In genomic region chr11:8684600-8685290, GRCh38 we compare ENCODE assay signal across 9 cellular contexts. TPM values are rescaled to one million over a fixed set of nuclear protein-coding genes. Genes with fewer than 3 reads are reported as not detected.
DNase-seq lines count a peak whose midpoint lies in the region; ATAC-seq and TF ChIP-seq lines count a peak whose summit lies in the region.
"Had no signal": no experiment of that assay in that cellular context is flagged by ENCODE, and none has a peak within 500 bp of the region (broad histone marks: within the 10 kb centered on the region; RNA-seq: fewer than 3 reads in every experiment).

No MANE protein-coding gene starts in this region.

- H3K9me3 ChIP-seq in BLaER1 treated with 17β-estradiol and CSF1 and Interleukin-3, amounts not matched to agents 10 nM and 100 nM (replicated peaks in 1 of 11) = no peaks in the 10 kb centered on the region
- no peaks in the 10 kb centered on the region for H3K9me3 ChIP-seq in breast epithelium
- H3K9me3 ChIP-seq in mucosa of stomach (ENCODE audit: control insufficient read depth, low read length) = no peaks in the 10 kb centered on the region

- peak overlapping the region; percentile 83 to 100 (median 92) for H3K4me3 ChIP-seq in BLaER1 treated with 17β-estradiol and CSF1 and Interleukin-3, amounts not matched to agents 10 nM and 100 nM
- H3K4me3 ChIP-seq in KMS-11 (IDR thresholded peaks at IDR 0.05; ENCODE audit: insufficient read depth, low read depth, low read length) (no peak overlapping the region), breast epithelium (peak overlapping the region in 1 of 3 donors; percentile 91), mucosa of stomach (ENCODE audit: low read length) (peak overlapping the region; percentile 98)

- intact Hi-C loops in breast epithelium (cut with DNase I; ENCODE audit: low total_unique reads) = loop anchor here (5.0 kb wide), 1 partner anchor 1618 kb away; no protein-coding TSS in a partner anchor

- DNase-seq in breast epithelium (ENCODE audit: low spot score in 2 of 2) (no peak), NCI-H510A (lab: John Stamatoyannopoulos, UW) (no peak), RPMI8226 (no peak)
- DNase-seq: NCI-H226 had no signal

- peaks cover 39 to 58% (median 48%) of the 10 kb centered on the region in 11 experiments for H3K36me3 ChIP-seq in BLaER1 treated with 17β-estradiol and CSF1 and Interleukin-3, amounts not matched to agents 10 nM and 100 nM
- H3K36me3 ChIP-seq in KMS-11 (ENCODE audit: insufficient read depth) (peaks cover 21% of the 10 kb centered on the region; the same call in 1 of the 2 replicates), breast epithelium (no peaks in the 10 kb centered on the region), mucosa of stomach (ENCODE audit: control insufficient read depth, insufficient read depth, low read length) (peaks cover 12% of the 10 kb centered on the region)

- TF ChIP-seq CTCF in KMS-11 (conservative IDR thresholded peaks at IDR 0.05; ENCODE audit: low read depth, low read length) = no peak
- TF ChIP-seq CTCF in breast epithelium (IDR thresholded peaks at IDR 0.05) = no peak

- H3K79me2 ChIP-seq in KMS-11 (ENCODE audit: insufficient read depth, low read depth) = peaks cover 41% of the 10 kb centered on the region

- ATAC-seq in GM18519 (IDR thresholded peaks at IDR 0.05; ENCODE audit: low FRiP score, unreplicated experiment) (no peak), GM21529 (IDR thresholded peaks at IDR 0.05; ENCODE audit: unreplicated experiment) (no peak)

- H3K27me3 ChIP-seq in BLaER1 treated with 17β-estradiol and CSF1 and Interleukin-3, amounts not matched to agents 10 nM and 100 nM = no peaks in the 10 kb centered on the region
- H3K27me3 ChIP-seq in KMS-11 (ENCODE audit: insufficient read depth, low read depth) (no peaks in the 10 kb centered on the region), breast epithelium (no peaks in the 10 kb centered on the region), mucosa of stomach (ENCODE audit: control insufficient read depth, insufficient read depth, low read length) (no peaks in the 10 kb centered on the region)

- H4K20me1 ChIP-seq in BLaER1 treated with 17β-estradiol and CSF1 and Interleukin-3, amounts not matched to agents 10 nM and 100 nM = peaks cover 22 to 67% (median 46%) of the 10 kb centered on the region in 11 experiments; a peak in 20 of 22 replicates
- H4K20me1 ChIP-seq in KMS-11 (ENCODE audit: insufficient read depth) = no peaks in the 10 kb centered on the region

- H2AFZ ChIP-seq in KMS-11 (ENCODE audit: low read depth) = no peak overlapping the region

- H3K9ac ChIP-seq in BLaER1 treated with 17β-estradiol and CSF1 and Interleukin-3, amounts not matched to agents 10 nM and 100 nM = peak overlapping the region; percentile 97 to 100 (median 99)
- H3K9ac ChIP-seq in KMS-11 (peak overlapping the region; percentile 98; the same call in 1 of the 2 replicates), mucosa of stomach (ENCODE audit: low read length) (peak overlapping the region; percentile 99)

- H3K4me2 ChIP-seq in BLaER1 treated with 17β-estradiol and CSF1 and Interleukin-3, amounts not matched to agents 10 nM and 100 nM = peak overlapping the region; percentile 90 to 99 (median 96)
- H3K4me2 ChIP-seq in KMS-11 = peak overlapping the region; percentile 66

- no peak for TF ChIP-seq POLR2A in breast epithelium (IDR thresholded peaks at IDR 0.05)

- H3K4me1 ChIP-seq in BLaER1 treated with 17β-estradiol and CSF1 and Interleukin-3, amounts not matched to agents 10 nM and 100 nM = peaks cover 55 to 68% (median 63%) of the 10 kb centered on the region in 10 experiments
- peaks cover 43% of the 10 kb centered on the region for H3K4me1 ChIP-seq in KMS-11 (ENCODE audit: low read depth, poor library complexity, severe bottlenecking)
- peaks cover 14 to 23% of the 10 kb centered on the region in 2 donors for H3K4me1 ChIP-seq in breast epithelium
- peaks cover 27% of the 10 kb centered on the region for H3K4me1 ChIP-seq in mucosa of stomach (ENCODE audit: control insufficient read depth, insufficient read depth, low read length)

- peak overlapping the region in 9 of 11 experiments; percentile 97 to 100 (median 99); a peak in 12 of 22 replicates for H3K27ac ChIP-seq in BLaER1 treated with 17β-estradiol and CSF1 and Interleukin-3, amounts not matched to agents 10 nM and 100 nM
- peak overlapping the region; percentile 89; the same call in 1 of the 2 replicates for H3K27ac ChIP-seq in KMS-11
- H3K27ac ChIP-seq in breast epithelium = peak overlapping the region; percentile 94 to 98

RNA-seq across cellular contexts. Expression of gene RPL27A, which starts 2.2 kb away (rescaled TPM):
- total RNA-seq in breast epithelium = 1,000 to 10,000 TPM in 2 of 3 donors, 100 to 1,000 TPM in 1; 907 to 1,119 (median 1,000) TPM

RNA-seq across cellular contexts. Expression of gene TRIM66, which starts 2.3 kb away (rescaled TPM):
- total RNA-seq in breast epithelium = 10 to 100 TPM in 2 of 3 donors, 1 to 10 TPM in 1; 6.6 to 12.7 (median 11.5) TPM
